ENCODE assay signal across 10 cellular contexts in genomic region chr4:184028571-184028996, GRCh38.
DNase-seq lines count a peak whose midpoint lies in the region; ATAC-seq and TF ChIP-seq lines count a peak whose summit lies in the region.
"Had no signal": no experiment of that assay in that cellular context is flagged by ENCODE, and none has a peak within 500 bp of the region (broad histone marks: within the 10 kb centered on the region; RNA-seq: fewer than 3 reads in every experiment).

No MANE protein-coding gene starts in this region.

- peak overlapping the region; percentile 26 to 74; a peak in 3 of 4 replicates for H3K4me3 ChIP-seq in DND-41 (ENCODE audit: low read depth in 1 of 2, low read length in 2 of 2)
- peak overlapping the region; percentile 62 for H3K4me3 ChIP-seq in NB4 (ENCODE audit: low read depth, low read length)
- H3K4me3 ChIP-seq in rectal smooth muscle tissue (ENCODE audit: low read length), result peak overlapping the region; percentile 35

- ATAC-seq in DND-41 (ENCODE audit: insufficient read depth, low read depth), result peak; percentile 93
- ATAC-seq in activated naive CD4-positive, alpha-beta T cell treated with anti-CD3 and anti-CD28 coated beads, Interleukin-2, amount 50 U/mL, for 72 hours, result peak; percentile 68 to 72
- no peak for ATAC-seq in HG03354 (IDR thresholded peaks at IDR 0.05; ENCODE audit: poor library complexity, severe bottlenecking, unreplicated experiment)
- ATAC-seq: esophagus mucosa had no signal

- H3K27me3 ChIP-seq in DND-41 (ENCODE audit: insufficient read depth, low read length, poor library complexity) (no peaks in the 10 kb centered on the region), rectal smooth muscle tissue (ENCODE audit: control insufficient read depth, insufficient read depth, low read length) (no peaks in the 10 kb centered on the region)

- no peak for TF ChIP-seq CTCF in DND-41 (IDR thresholded peaks at IDR 0.05; ENCODE audit: borderline replicate concordance, extremely low read depth, low read length, poor library complexity, severe bottlenecking)
- no peak for TF ChIP-seq CTCF in NB4 (IDR thresholded peaks at IDR 0.05; ENCODE audit: low read depth, low read length)

- no peaks in the 10 kb centered on the region for H3K9me3 Mint-ChIP-seq in activated naive CD4-positive, alpha-beta T cell treated with anti-CD3 and anti-CD28 coated beads, Interleukin-2, amount 50 U/mL, for 72 hours

- H3K79me2 ChIP-seq in DND-41 (ENCODE audit: insufficient read depth, low read length), result no peaks in the 10 kb centered on the region

- H3K4me2 ChIP-seq in DND-41 (ENCODE audit: insufficient read depth, low read length), result peak overlapping the region; percentile 97

- H3K36me3 ChIP-seq in DND-41 (ENCODE audit: insufficient read depth, low read length) (no peaks in the 10 kb centered on the region), rectal smooth muscle tissue (ENCODE audit: control insufficient read depth, insufficient read depth, low read length) (no peaks in the 10 kb centered on the region)

- H3K9ac ChIP-seq in DND-41 (ENCODE audit: low read depth, low read length) (peak overlapping the region; percentile 58), rectal smooth muscle tissue (ENCODE audit: low read length) (no peak overlapping the region)

- peak overlapping the region; percentile 96 for H2AFZ ChIP-seq in DND-41 (ENCODE audit: low read depth, low read length)

- H3K27ac Mint-ChIP-seq in activated naive CD4-positive, alpha-beta T cell treated with anti-CD3 and anti-CD28 coated beads, Interleukin-2, amount 50 U/mL, for 72 hours, result no peak overlapping the region

- H3K9me3 ChIP-seq in DND-41 (ENCODE audit: insufficient read depth, low read length, severe bottlenecking), result no peaks in the 10 kb centered on the region

- peaks cover 26% of the 10 kb centered on the region for H3K4me1 ChIP-seq in DND-41 (ENCODE audit: insufficient read depth, low read length)
- no peaks in the 10 kb centered on the region for H3K4me1 ChIP-seq in rectal smooth muscle tissue (ENCODE audit: control insufficient read depth, insufficient read depth, low read length)

- no peak for TF ChIP-seq POLR2A in NB4 (IDR thresholded peaks at IDR 0.05; ENCODE audit: extremely low read depth, insufficient read length)

- no peaks in the 10 kb centered on the region for H4K20me1 ChIP-seq in DND-41 (ENCODE audit: insufficient read depth, low read length)

- H3K36me3 Mint-ChIP-seq in activated naive CD4-positive, alpha-beta T cell treated with anti-CD3 and anti-CD28 coated beads, Interleukin-2, amount 50 U/mL, for 72 hours, result no peaks in the 10 kb centered on the region

- DNase-seq in DND-41 (peak; percentile 64), NB4 (ENCODE audit: low read depth) (peak; percentile 53), substantia nigra (lab: John Stamatoyannopoulos, UW) (no peak), HuH-7.5 (ENCODE audit: low spot score) (no peak), HCEC 1CT (no peak)
- peak in 1 of 2 donors; percentile 22 for DNase-seq in activated naive CD4-positive, alpha-beta T cell treated with anti-CD3 and anti-CD28 coated beads, Interleukin-2, amount 50 U/mL, for 72 hours (ENCODE audit: low spot score in 2 of 2)
- DNase-seq: NCI-H1930 had no signal

- H3K27ac ChIP-seq in DND-41 (ENCODE audit: low read length) (peak overlapping the region; percentile 77), rectal smooth muscle tissue (ENCODE audit: low read depth, low read length) (no peak overlapping the region), substantia nigra (ENCODE audit: low read depth, low read length, poor library complexity, severe bottlenecking) (no peak overlapping the region)

Comparison
In these comparisons a context has a peak if more than half of its experiments do, and no peak if none do; other contexts are left out.
1. DNase-seq: peak in DND-41 (single experiment) and NB4 (single experiment); none in substantia nigra (0 of 49), HuH-7.5 (single experiment) and HCEC 1CT (single experiment).
2. Peak in every context shown above with its lines, with median percentiles within 50 percentile points of each other: H3K4me3 ChIP-seq.